In genomic region chr4:2076908-2077534, GRCh38 we compare ENCODE assay signal across 1 cellular context.
TF ChIP-seq lines count a peak whose summit lies in the region.

No MANE protein-coding gene starts in this region.

TF ChIP-seq in K562, 482 proteins besides CTCF, POLR2A, EP300 and RAD21:
- no peak for TF ChIP-seq POLR2AphosphoS2 (IDR thresholded peaks at IDR 0.05; ENCODE audit: low read length)
- no peak for TF ChIP-seq SMC3 (conservative IDR thresholded peaks at IDR 0.05; ENCODE audit: insufficient read depth, low read depth, low read length)
- TF ChIP-seq JUN (IDR thresholded peaks at IDR 0.05; ENCODE audit: borderline replicate concordance, low read depth, low read length): no peak
- TF ChIP-seq JUN (CRISPR knock-in tag; IDR thresholded peaks at IDR 0.05; ENCODE audit: borderline replicate concordance): no peak
- TF ChIP-seq NR3C1 (CRISPR knock-in tag; IDR thresholded peaks at IDR 0.05): no peak
- TF ChIP-seq MCM7 (IDR thresholded peaks at IDR 0.05): no peak
- TF ChIP-seq BRF1 (IDR thresholded peaks at IDR 0.05; ENCODE audit: borderline replicate concordance, extremely low read depth, insufficient read length): no peak
- TF ChIP-seq NR2F6 (CRISPR knock-in tag; IDR thresholded peaks at IDR 0.05): no peak
- TF ChIP-seq ZNF174 (CRISPR knock-in tag; IDR thresholded peaks at IDR 0.05): no peak
- no peak for TF ChIP-seq SMAD2 (IDR thresholded peaks at IDR 0.05; ENCODE audit: low read depth, low read length)
- no peak for TF ChIP-seq HBP1 (CRISPR knock-in tag; IDR thresholded peaks at IDR 0.05)
- TF ChIP-seq ZNF133 (CRISPR knock-in tag; IDR thresholded peaks at IDR 0.05): no peak
- no peak for TF ChIP-seq ZNF830 (CRISPR knock-in tag; IDR thresholded peaks at IDR 0.05)
- no peak for TF ChIP-seq NR1H2 (CRISPR knock-in tag; IDR thresholded peaks at IDR 0.05)
- TF ChIP-seq IRF2 (CRISPR knock-in tag; IDR thresholded peaks at IDR 0.05): no peak
- TF ChIP-seq NCOA6 (IDR thresholded peaks at IDR 0.05): no peak
- no peak for TF ChIP-seq RBM39 (optimal IDR thresholded peaks at IDR 0.05; ENCODE audit: low read depth, low read length)
- no peak for TF ChIP-seq ZBTB8A (IDR thresholded peaks at IDR 0.05; ENCODE audit: partially characterized antibody)
